In genomic region chr9:25017779-25018178, GRCh38 we compare ENCODE assay signal across 27 cellular contexts.
"Had no signal": no experiment of that assay in that cellular context is flagged by ENCODE, and none has a peak within 500 bp of the region (broad histone marks: within the 10 kb centered on the region; RNA-seq: fewer than 3 reads in every experiment).

No MANE protein-coding gene starts in this region.

- ATAC-seq: stimulated activated effector memory CD8-positive, alpha-beta T cell treated with anti-CD3 and anti-CD28 coated beads, Interleukin-12 subunit alpha, Interleukin-12 subunit beta, amount 100 ng/mL, for 72 hours; stimulated activated memory B cell treated with anti-CD40 and anti-IgM and Interleukin-4, amounts not matched to agents 10 μg/mL and 1 μg/mL and 100 μg/mL, for 72 hours; stimulated activated naive B cell treated with anti-CD40 and anti-IgM and Interleukin-4, amounts not matched to agents 10 μg/mL and 1 μg/mL and 100 μg/mL, for 72 hours; stimulated activated naive CD8-positive, alpha-beta T cell treated with anti-CD3 and anti-CD28 coated beads, Interleukin-15, amount 100 ng/mL, for 72 hours; stimulated activated naive CD8-positive, alpha-beta T cell treated with anti-CD3 and anti-CD28 coated beads, Interleukin-15, Interleukin-2, amounts not matched to agents 100 U/mL and 50 U/mL, for 24 hours; upper lobe of right lung had no signal

- DNase-seq: stimulated activated CD4-positive, alpha-beta T cell treated with anti-CD3 and anti-CD28 coated beads, Interleukin-2, amount 100 ng/mL, for 48 hours; stimulated activated CD4-positive, alpha-beta T cell treated with anti-CD3 and anti-CD28 coated beads, Interleukin-4, amount 100 ng/mL, for 1 hour; stimulated activated CD4-positive, alpha-beta T cell treated with anti-CD3 and anti-CD28 coated beads, Interleukin-4, amount 100 ng/mL, for 24 hours; stimulated activated CD4-positive, alpha-beta T cell treated with anti-CD3 and anti-CD28 coated beads, Interleukin-4, amount 100 ng/mL, for 4 hours; stimulated activated CD8-positive, alpha-beta memory T cell treated with anti-CD3 and anti-CD28 coated beads, Interleukin-4, amount 100 ng/mL, for 48 hours; stimulated activated naive B cell treated with anti-CD40 and anti-IgM and Interleukin-4, amounts not matched to agents 10 μg/mL and 1 μg/mL and 100 μg/mL, for 72 hours; stimulated activated naive CD4-positive, alpha-beta T cell; stimulated activated naive CD4-positive, alpha-beta T cell treated with Interleukin-2 at 50 U/mL for 16 hours; stimulated activated naive CD8-positive, alpha-beta T cell treated with anti-CD3 and anti-CD28 coated beads, Interleukin-15, amount 100 ng/mL, for 72 hours; stimulated activated naive CD8-positive, alpha-beta T cell treated with anti-CD3 and anti-CD28 coated beads, Interleukin-15, Interleukin-2, amounts not matched to agents 100 U/mL and 50 U/mL, for 24 hours; stomach; substantia nigra; testis; thyroid gland; tibial artery; transverse colon; trophoblast cell; upper lobe of left lung; upper lobe of right lung; uterus had no signal

- H3K4me1 ChIP-seq: stomach, suprapubic skin, testis, thyroid gland, tibial artery, tibial nerve, transverse colon, upper lobe of left lung, upper lobe of right lung, uterus, vagina had no signal

- H3K36me3 ChIP-seq: stomach, suprapubic skin, thoracic aorta, thyroid gland, tibial artery, tibial nerve, transverse colon, upper lobe of left lung, upper lobe of right lung, uterus, vagina had no signal

- H3K4me3 ChIP-seq: stomach, suprapubic skin, testis, thoracic aorta, thyroid gland, tibial artery, tibial nerve, transverse colon, upper lobe of left lung, upper lobe of right lung, uterus, vagina had no signal

- H3K9me3 ChIP-seq: suprapubic skin, testis, thoracic aorta, thyroid gland, upper lobe of left lung, upper lobe of right lung, uterus, vagina had no signal

- FAIRE-seq: urothelium cell line had no signal

- H3K27ac ChIP-seq: stomach, suprapubic skin, testis, thoracic aorta, thyroid gland, tibial artery, tibial nerve, transverse colon, upper lobe of left lung, upper lobe of right lung, uterus, vagina had no signal

- H3K27me3 ChIP-seq: stomach, suprapubic skin, testis, thyroid gland, tibial artery, tibial nerve, transverse colon, upper lobe of left lung, upper lobe of right lung, uterus, vagina had no signal
